In genomic region chr17:79583475-79583874, GRCh38 we compare ENCODE assay signal across 28 cellular contexts. TPM values are rescaled to one million over a fixed set of nuclear protein-coding genes. Genes with fewer than 3 reads are reported as not detected.
"Had no signal": no experiment of that assay in that cellular context is flagged by ENCODE, and none has a peak within 500 bp of the region (broad histone marks: within the 10 kb centered on the region; RNA-seq: fewer than 3 reads in every experiment).

No MANE protein-coding gene starts in this region.

- H3K4me1 ChIP-seq: stomach, suprapubic skin, testis, thyroid gland, tibial artery, tibial nerve, transverse colon, upper lobe of left lung, upper lobe of right lung, uterus, vagina had no signal

- H3K27me3 ChIP-seq: testis, thyroid gland, tibial nerve, transverse colon, upper lobe of left lung, upper lobe of right lung, uterus, vagina had no signal

- H3K4me3 Mint-ChIP-seq: stimulated activated effector memory CD8-positive, alpha-beta T cell treated with anti-CD3 and anti-CD28 coated beads, Interleukin-12 subunit alpha, Interleukin-12 subunit beta, amount 100 ng/mL, for 72 hours; stimulated activated memory B cell treated with anti-CD40 and anti-IgM and Interleukin-4, amounts not matched to agents 10 μg/mL and 1 μg/mL and 100 μg/mL, for 72 hours; stimulated activated naive CD8-positive, alpha-beta T cell treated with anti-CD3 and anti-CD28 coated beads, Interleukin-15, amount 100 ng/mL, for 72 hours; stimulated activated naive CD8-positive, alpha-beta T cell treated with anti-CD3 and anti-CD28 coated beads, Interleukin-15, Interleukin-2, amounts not matched to agents 100 ng/mL and 50 ng/mL, for 24 hours; type B pancreatic cell had no signal

- H3K36me3 ChIP-seq: stomach, suprapubic skin, thoracic aorta, thyroid gland, tibial artery, tibial nerve, transverse colon, upper lobe of left lung, upper lobe of right lung, uterus, vagina had no signal

- ATAC-seq: stimulated activated effector memory CD8-positive, alpha-beta T cell treated with anti-CD3 and anti-CD28 coated beads, Interleukin-12 subunit alpha, Interleukin-12 subunit beta, amount 100 ng/mL, for 72 hours; stimulated activated memory B cell treated with anti-CD40 and anti-IgM and Interleukin-4, amounts not matched to agents 10 μg/mL and 1 μg/mL and 100 μg/mL, for 72 hours; stimulated activated naive CD8-positive, alpha-beta T cell treated with anti-CD3 and anti-CD28 coated beads, Interleukin-15, amount 100 ng/mL, for 72 hours; stimulated activated naive CD8-positive, alpha-beta T cell treated with anti-CD3 and anti-CD28 coated beads, Interleukin-15, Interleukin-2, amounts not matched to agents 100 U/mL and 50 U/mL, for 24 hours; upper lobe of right lung had no signal

- H3K27ac Mint-ChIP-seq: stimulated activated effector memory CD8-positive, alpha-beta T cell treated with anti-CD3 and anti-CD28 coated beads, Interleukin-12 subunit alpha, Interleukin-12 subunit beta, amount 100 ng/mL, for 72 hours; stimulated activated memory B cell treated with anti-CD40 and anti-IgM and Interleukin-4, amounts not matched to agents 10 μg/mL and 1 μg/mL and 100 μg/mL, for 72 hours; stimulated activated naive CD8-positive, alpha-beta T cell treated with anti-CD3 and anti-CD28 coated beads, Interleukin-15, amount 100 ng/mL, for 72 hours; stimulated activated naive CD8-positive, alpha-beta T cell treated with anti-CD3 and anti-CD28 coated beads, Interleukin-15, Interleukin-2, amounts not matched to agents 100 ng/mL and 50 ng/mL, for 24 hours; type B pancreatic cell had no signal

- H3K4me1 Mint-ChIP-seq: stimulated activated effector memory CD8-positive, alpha-beta T cell treated with anti-CD3 and anti-CD28 coated beads, Interleukin-12 subunit alpha, Interleukin-12 subunit beta, amount 100 ng/mL, for 72 hours; stimulated activated memory B cell treated with anti-CD40 and anti-IgM and Interleukin-4, amounts not matched to agents 10 μg/mL and 1 μg/mL and 100 μg/mL, for 72 hours; stimulated activated naive CD8-positive, alpha-beta T cell treated with anti-CD3 and anti-CD28 coated beads, Interleukin-15, amount 100 ng/mL, for 72 hours had no signal

- DNase-seq: stimulated activated CD4-positive, alpha-beta T cell treated with anti-CD3 and anti-CD28 coated beads, Interleukin-2, amount 100 ng/mL, for 48 hours; stimulated activated CD4-positive, alpha-beta T cell treated with anti-CD3 and anti-CD28 coated beads, Interleukin-4, amount 100 ng/mL, for 1 hour; stimulated activated CD4-positive, alpha-beta T cell treated with anti-CD3 and anti-CD28 coated beads, Interleukin-4, amount 100 ng/mL, for 24 hours; stimulated activated CD4-positive, alpha-beta T cell treated with anti-CD3 and anti-CD28 coated beads, Interleukin-4, amount 100 ng/mL, for 4 hours; stimulated activated CD8-positive, alpha-beta memory T cell treated with anti-CD3 and anti-CD28 coated beads, Interleukin-4, amount 100 ng/mL, for 48 hours; stimulated activated naive CD4-positive, alpha-beta T cell; stimulated activated naive CD4-positive, alpha-beta T cell treated with Interleukin-2 at 50 U/mL for 16 hours; stimulated activated naive CD8-positive, alpha-beta T cell treated with anti-CD3 and anti-CD28 coated beads, Interleukin-15, amount 100 ng/mL, for 72 hours; stimulated activated naive CD8-positive, alpha-beta T cell treated with anti-CD3 and anti-CD28 coated beads, Interleukin-15, Interleukin-2, amounts not matched to agents 100 U/mL and 50 U/mL, for 24 hours; stomach; substantia nigra; testis; thyroid gland; tibial artery; transverse colon; trophoblast cell; upper lobe of left lung; upper lobe of right lung; uterus had no signal

- H3K9me3 Mint-ChIP-seq: stimulated activated effector memory CD8-positive, alpha-beta T cell treated with anti-CD3 and anti-CD28 coated beads, Interleukin-12 subunit alpha, Interleukin-12 subunit beta, amount 100 ng/mL, for 72 hours; stimulated activated memory B cell treated with anti-CD40 and anti-IgM and Interleukin-4, amounts not matched to agents 10 μg/mL and 1 μg/mL and 100 μg/mL, for 72 hours; stimulated activated naive CD8-positive, alpha-beta T cell treated with anti-CD3 and anti-CD28 coated beads, Interleukin-15, amount 100 ng/mL, for 72 hours; stimulated activated naive CD8-positive, alpha-beta T cell treated with anti-CD3 and anti-CD28 coated beads, Interleukin-15, Interleukin-2, amounts not matched to agents 100 ng/mL and 50 ng/mL, for 24 hours; type B pancreatic cell had no signal

- H3K36me3 Mint-ChIP-seq: stimulated activated effector memory CD8-positive, alpha-beta T cell treated with anti-CD3 and anti-CD28 coated beads, Interleukin-12 subunit alpha, Interleukin-12 subunit beta, amount 100 ng/mL, for 72 hours; stimulated activated memory B cell treated with anti-CD40 and anti-IgM and Interleukin-4, amounts not matched to agents 10 μg/mL and 1 μg/mL and 100 μg/mL, for 72 hours; type B pancreatic cell had no signal

- H3K4me3 ChIP-seq: stomach, suprapubic skin, testis, thoracic aorta, thyroid gland, tibial artery, tibial nerve, transverse colon, upper lobe of left lung, upper lobe of right lung, uterus, vagina had no signal

- H3K27ac ChIP-seq: stomach, suprapubic skin, testis, thoracic aorta, thyroid gland, tibial artery, tibial nerve, transverse colon, upper lobe of left lung, upper lobe of right lung, uterus, vagina had no signal

- H3K9me3 ChIP-seq: stomach, suprapubic skin, testis, thoracic aorta, thyroid gland, tibial artery, tibial nerve, transverse colon, upper lobe of left lung, upper lobe of right lung, uterus, vagina had no signal

RNA-seq across cellular contexts. Expression of gene RBFOX3, which starts 27.4 kb away (rescaled TPM):
- total RNA-seq: subcutaneous adipose tissue, suprapubic skin, thoracic aorta, thyroid gland, tibial nerve, upper lobe of right lung had no signal
